In the genomic region with DNA sequence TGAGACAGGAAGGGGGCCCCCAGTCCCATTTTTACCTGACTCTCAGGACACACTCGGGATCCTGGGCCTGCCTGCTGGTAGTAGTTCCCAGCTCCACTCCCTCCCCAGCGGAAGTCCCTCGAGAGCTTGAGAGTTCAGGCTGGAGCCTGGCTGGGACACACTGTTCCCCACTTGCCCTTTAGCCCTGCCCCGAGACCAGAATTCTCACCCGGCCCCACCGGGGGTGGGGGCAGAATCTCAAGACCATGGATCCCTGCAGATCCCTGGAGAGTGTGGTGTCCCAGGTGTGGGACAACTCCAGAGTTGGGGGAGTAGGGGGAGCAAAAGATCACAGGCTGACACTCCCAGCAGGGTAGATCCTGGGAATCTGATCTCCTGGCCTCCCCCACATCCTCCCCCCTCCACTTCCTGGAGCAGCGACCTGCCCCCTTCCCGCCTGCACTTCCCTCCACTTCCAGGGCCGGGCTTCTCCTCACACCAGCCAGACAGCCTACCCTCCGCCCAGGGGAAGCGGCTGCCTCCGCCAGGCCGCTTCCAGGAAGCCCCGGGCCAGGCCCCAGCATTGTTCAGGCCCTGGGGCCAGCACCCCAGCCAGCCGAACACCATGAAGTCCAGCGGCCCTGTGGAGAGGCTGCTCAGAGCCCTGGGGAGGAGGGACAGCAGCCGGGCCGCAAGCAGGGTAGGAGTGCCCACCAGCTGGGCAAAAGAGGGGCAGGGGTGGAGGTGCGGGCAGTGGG, we compare ENCODE assay signal across 9 cellular contexts. TPM values are rescaled to one million over a fixed set of nuclear protein-coding genes. Genes with fewer than 3 reads are reported as not detected.
DNase-seq lines count a peak whose midpoint lies in the region; ATAC-seq and TF ChIP-seq lines count a peak whose summit lies in the region.
"Had no signal": no experiment of that assay in that cellular context is flagged by ENCODE, and none has a peak within 500 bp of the region (broad histone marks: within the 10 kb centered on the region; RNA-seq: fewer than 3 reads in every experiment).

TSS of gene TNS2 (plus strand) at position 484 of the 737 bp plus-strand sequence. CDS start at position 605, 121 bp downstream.

- 13% methylated on average over 9 of the region's 19 CpGs for WGBS in right lobe of liver (ENCODE audit: insufficient coverage, low coverage, low lambda C conversion rate, missing lambda C conversion rate)

- TF ChIP-seq POLR2A in right lobe of liver (IDR thresholded peaks at IDR 0.05): peak; percentile 89

- intact Hi-C loops in dorsolateral prefrontal cortex (cut with DNase I) (loop anchor here in 1 of 2 donors (2.0 kb wide), 1 partner anchor 43 kb away; the partner anchor contains the start of gene EIF4B), right lobe of liver (cut with DNase I) (no loop called here), OCI-LY7 (cut with micrococcal nuclease; ENCODE audit: unreplicated experiment) (no loop called here)

- POLR2A ChIA-PET in OCI-LY7 (lab: Charles Lee): no interaction called here

- no peaks in the 10 kb centered on the region for H3K9me2 ChIP-seq in OCI-LY7 (ENCODE audit: insufficient read depth, low read length)

- H3K27me3 ChIP-seq in dorsolateral prefrontal cortex (no peaks in the 10 kb centered on the region), right lobe of liver (no peaks in the 10 kb centered on the region)

- H3K36me3 ChIP-seq in right lobe of liver (no peaks in the 10 kb centered on the region), OCI-LY7 (ENCODE audit: insufficient read depth, low read length) (no peaks in the 10 kb centered on the region)

- H3K9me3 ChIP-seq in right lobe of liver: no peaks in the 10 kb centered on the region
- no peaks in the 10 kb centered on the region for H3K9me3 ChIP-seq in OCI-LY7 (ENCODE audit: low read length)

- peaks cover 0 to 58% (median 23%) of the 10 kb centered on the region in 4 donors for H3K4me1 ChIP-seq in right lobe of liver
- H3K4me1 ChIP-seq in OCI-LY7 (ENCODE audit: insufficient read depth, low read length, poor library complexity, severe bottlenecking): peaks cover 25% of the 10 kb centered on the region

- no peak within 1 kb of the TSS for H2AFZ ChIP-seq in OCI-LY7 (ENCODE audit: low read length)

- CTCF ChIA-PET in OCI-LY7 (lab: Charles Lee; ENCODE audit: unreplicated experiment): no interaction called here

- peak; percentile 10 to 29 (median 22) for ATAC-seq in right lobe of liver

- DNase-seq in DMS 273 (lab: John Stamatoyannopoulos, UW; ENCODE audit: unreplicated experiment) (peak; percentile 70), NCI-H2171 treated with DMSO at 0.1 percent for 48 hours (lab: John Stamatoyannopoulos, UW) (peak; percentile 60), dorsolateral prefrontal cortex (peak in 3 of 10 donors; percentile 26 to 33 (median 32)), right lobe of liver (peak; percentile 85 to 88 (median 87)), NCI-H345 (lab: John Stamatoyannopoulos, UW) (no peak), OCI-LY7 (ENCODE audit: low spot score) (no peak), NCI-H526 treated with DMSO at 0.1 percent for 48 hours (lab: John Stamatoyannopoulos, UW) (no peak)

- no TSS peak for BruUV-seq in OCI-LY7 (replicated peaks; lab: Mats Ljungman, UMichigan)

- no peak within 1 kb of the TSS for H3K4me2 ChIP-seq in OCI-LY7 (ENCODE audit: low read length)
- H3K4me2 ChIP-seq: KMS-11 had no signal

- H3K27ac ChIP-seq in dorsolateral prefrontal cortex (peak within 1 kb of the TSS; percentile 92 to 100 (median 99)), right lobe of liver (peak within 1 kb of the TSS; percentile 95 to 98 (median 97)), temporal lobe (ENCODE audit: low read depth, low read length) (peak within 1 kb of the TSS; percentile 100), OCI-LY7 (ENCODE audit: low read depth, low read length, poor library complexity, severe bottlenecking) (no peak within 1 kb of the TSS)
- H3K27ac ChIP-seq: KMS-11 had no signal

- TF ChIP-seq CTCF in dorsolateral prefrontal cortex (IDR thresholded peaks at IDR 0.05 in 54 of 56, conservative IDR thresholded peaks at IDR 0.05 in 2 of 56; ENCODE audit: low read depth in 1 of 56, partially characterized antibody in 56 of 56) (no peak), right lobe of liver (IDR thresholded peaks at IDR 0.05) (no peak), OCI-LY7 (conservative IDR thresholded peaks at IDR 0.05; ENCODE audit: low read length) (no peak)

- no peaks in the 10 kb centered on the region for H3K79me2 ChIP-seq in OCI-LY7 (ENCODE audit: insufficient read depth, low read depth, low read length)

- H4K20me1 ChIP-seq in OCI-LY7 (ENCODE audit: insufficient read depth, low read length): no peaks in the 10 kb centered on the region

- peak within 1 kb of the TSS; percentile 20 to 96 (median 75) for H3K4me3 ChIP-seq in dorsolateral prefrontal cortex
- H3K4me3 ChIP-seq in right lobe of liver: peak within 1 kb of the TSS; percentile 74 to 87 (median 76)
- no peak within 1 kb of the TSS for H3K4me3 ChIP-seq in OCI-LY7 (ENCODE audit: low read depth, low read length, poor library complexity, severe bottlenecking)

RNA-seq across cellular contexts. Expression of gene TNS2, which starts in this region (rescaled TPM):
- 100 to 1,000 TPM in 57 of 120 experiments, 10 to 100 TPM in 63; 51.8 to 194 (median 96.4) TPM for total RNA-seq in dorsolateral prefrontal cortex
- 100 to 1,000 TPM in 3 of 6 experiments, 10 to 100 TPM in 3; 50.5 to 139 (median 86.9) TPM for total RNA-seq in right lobe of liver
- total RNA-seq in temporal lobe: 13.5 TPM
- 0.25 TPM in 1 of 2 replicates, not detected in the other for total RNA-seq in OCI-LY7 (2014; rRNA removed; shearing (Covaris generic))
- total RNA-seq in OCI-LY7 (2022): 1.3 and 1.6 TPM in 2 replicates

Comparison
In these comparisons a context has a peak if more than half of its experiments do, and no peak if none do; other contexts are left out.
1. DNase-seq: peak in DMS 273 (single experiment), NCI-H2171 treated with DMSO at 0.1 percent for 48 hours (single experiment) and right lobe of liver (3 of 3); none in NCI-H345 (single experiment), OCI-LY7 (single experiment) and NCI-H526 treated with DMSO at 0.1 percent for 48 hours (single experiment).